In genomic region chr9:135971892-135972291, GRCh38 we compare ENCODE assay signal across 9 cellular contexts. TPM values are rescaled to one million over a fixed set of nuclear protein-coding genes. Genes with fewer than 3 reads are reported as not detected.
DNase-seq lines count a peak whose midpoint lies in the region; ATAC-seq and TF ChIP-seq lines count a peak whose summit lies in the region.
"Had no signal": no experiment of that assay in that cellular context is flagged by ENCODE, and none has a peak within 500 bp of the region (broad histone marks: within the 10 kb centered on the region; RNA-seq: fewer than 3 reads in every experiment).

No MANE protein-coding gene starts in this region.

- no peak overlapping the region for H3K4me3 ChIP-seq in A673 (ENCODE audit: low read depth, low read length, poor library complexity, severe bottlenecking)
- H3K4me3 ChIP-seq: BLaER1 treated with 17β-estradiol and CSF1 and Interleukin-3, amounts not matched to agents 10 nM and 100 nM had no signal

- no peaks in the 10 kb centered on the region for H3K36me3 Mint-ChIP-seq in activated T-cell treated with anti-CD3 and anti-CD28 coated beads, Interleukin-2, amount 50 U/mL, for 24 hours (ENCODE audit: low read depth)

- POLR2A ChIA-PET in A673 (lab: Charles Lee; ENCODE audit: low non-redundant PET), result no interaction called here

- DNase-seq in A673 (ENCODE audit: low spot score), result no peak
- peak; percentile 25 for DNase-seq in M059J (ENCODE audit: low read depth)
- peak; percentile 54 for DNase-seq in activated T-cell treated with anti-CD3 and anti-CD28 coated beads, Interleukin-2, amount 50 U/mL, for 24 hours
- DNase-seq in left colon, result peak; percentile 80 to 91
- DNase-seq in cortex of kidney (lab: John Stamatoyannopoulos, UW), result no peak
- no peak for DNase-seq in AML-193 (lab: John Stamatoyannopoulos, UW)

- H3K27me3 Mint-ChIP-seq in activated T-cell treated with anti-CD3 and anti-CD28 coated beads, Interleukin-2, amount 50 U/mL, for 24 hours, result peaks cover 2% of the 10 kb centered on the region

- no peak overlapping the region for H3K4me3 Mint-ChIP-seq in activated T-cell treated with anti-CD3 and anti-CD28 coated beads, Interleukin-2, amount 50 U/mL, for 24 hours

- H3K4me1 ChIP-seq in A673 (ENCODE audit: insufficient read depth, low read length, poor library complexity, severe bottlenecking), result peaks cover 71% of the 10 kb centered on the region

- TF ChIP-seq CTCF in A673 (conservative IDR thresholded peaks at IDR 0.05; ENCODE audit: low read depth, low read length), result no peak

- intact Hi-C loops in A673 (cut with micrococcal nuclease; ENCODE audit: unreplicated experiment) (no loop called here), left colon (cut with DNase I, micrococcal nuclease) (no loop called here)

- peak overlapping the region; percentile 98 for H3K27ac ChIP-seq in A673 (ENCODE audit: low read depth, low read length, poor library complexity, severe bottlenecking)
- H3K27ac ChIP-seq: BLaER1 treated with 17β-estradiol and CSF1 and Interleukin-3, amounts not matched to agents 10 nM and 100 nM had no signal

- peaks cover 20% of the 10 kb centered on the region for H3K4me1 Mint-ChIP-seq in activated T-cell treated with anti-CD3 and anti-CD28 coated beads, Interleukin-2, amount 50 U/mL, for 24 hours (ENCODE audit: low read depth)

- no peaks in the 10 kb centered on the region for H3K36me3 ChIP-seq in A673 (ENCODE audit: insufficient read depth, low read length, poor library complexity, severe bottlenecking)
- H3K36me3 ChIP-seq: BLaER1 treated with 17β-estradiol and CSF1 and Interleukin-3, amounts not matched to agents 10 nM and 100 nM had no signal

- ATAC-seq in left colon (peak; percentile 94), HG02973 (IDR thresholded peaks at IDR 0.05; ENCODE audit: unreplicated experiment) (no peak), GM18870 (IDR thresholded peaks at IDR 0.05; ENCODE audit: unreplicated experiment) (no peak)

- CTCF ChIA-PET in A673 (lab: Charles Lee), result no interaction called here

- BruUV-seq in A673 (replicated peaks; lab: Mats Ljungman, UMichigan), result no TSS peak

- H3K9me3 ChIP-seq in A673 (ENCODE audit: low read depth, low read length, poor library complexity, severe bottlenecking), result no peaks in the 10 kb centered on the region
- H3K9me3 ChIP-seq: BLaER1 treated with 17β-estradiol and CSF1 and Interleukin-3, amounts not matched to agents 10 nM and 100 nM had no signal

- no peak overlapping the region for H3K27ac Mint-ChIP-seq in activated T-cell treated with anti-CD3 and anti-CD28 coated beads, Interleukin-2, amount 50 U/mL, for 24 hours

- H3K9me3 Mint-ChIP-seq in activated T-cell treated with anti-CD3 and anti-CD28 coated beads, Interleukin-2, amount 50 U/mL, for 24 hours, result no peaks in the 10 kb centered on the region

- H3K27me3 ChIP-seq in A673 (replicated peaks; ENCODE audit: insufficient read depth, low read depth, low read length, poor library complexity), result no peaks in the 10 kb centered on the region
- H3K27me3 ChIP-seq: BLaER1 treated with 17β-estradiol and CSF1 and Interleukin-3, amounts not matched to agents 10 nM and 100 nM had no signal

RNA-seq across cellular contexts. Expression of gene UBAC1, which starts 10.7 kb away (rescaled TPM):
- total RNA-seq in A673 (2021), result 58.2 and 63.8 TPM in 2 replicates
- total RNA-seq in M059J (2014; rRNA removed; shearing (Covaris generic)), result 49.6 and 54.6 TPM in 2 replicates
- total RNA-seq in left colon, result 10 to 100 TPM; 63.0 to 64.8 TPM

Comparison
In these comparisons a context has a peak if more than half of its experiments do, and no peak if none do; other contexts are left out.
1. DNase-seq: peak in M059J (single experiment), activated T-cell treated with anti-CD3 and anti-CD28 coated beads, Interleukin-2, amount 50 U/mL, for 24 hours (single experiment) and left colon (2 of 2); none in A673 (single experiment), cortex of kidney (single experiment) and AML-193 (0 of 2).